In the genomic region with DNA sequence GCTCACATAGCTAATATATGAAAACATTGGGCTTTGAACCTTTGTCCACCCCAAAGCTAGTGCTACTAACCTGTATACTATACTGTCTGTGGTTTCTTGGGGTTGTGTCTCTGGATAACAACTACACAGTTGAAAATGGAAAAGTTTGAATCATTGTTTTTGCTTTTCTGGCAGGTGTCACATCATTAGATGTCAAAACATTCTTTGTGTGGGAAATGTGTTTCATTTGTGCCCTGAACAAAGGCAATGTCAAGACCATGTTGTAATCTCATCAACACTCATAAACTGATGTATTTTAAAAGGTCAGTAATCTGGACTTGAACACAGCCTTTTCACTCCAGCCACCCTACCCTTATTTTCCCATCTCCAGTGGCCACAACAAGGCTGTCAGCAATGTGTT, we compare ENCODE assay signal across 11 cellular contexts. TPM values are rescaled to one million over a fixed set of nuclear protein-coding genes. Genes with fewer than 3 reads are reported as not detected.
"Had no signal": no experiment of that assay in that cellular context is flagged by ENCODE, and none has a peak within 500 bp of the region (broad histone marks: within the 10 kb centered on the region; RNA-seq: fewer than 3 reads in every experiment).

No MANE protein-coding gene starts in this region.

- H3K4me3 ChIP-seq: GM23248, GM23338, HAP-1 had no signal

- FAIRE-seq: H1, H54 had no signal

- H3K9ac ChIP-seq: GM23248 had no signal

- H3K27ac Mint-ChIP-seq: GM23338, H9, HFFc6 had no signal

- H3K4me3 Mint-ChIP-seq: GM23338, H9, HFFc6 had no signal

- H3K9me3 ChIP-seq: HAP-1 had no signal

- ATAC-seq: GM23338, HCT116 had no signal

- H3K36me3 ChIP-seq: HAP-1 had no signal

- H3K27ac ChIP-seq: GM23248 had no signal

- H3K4me1 ChIP-seq: HAP-1 had no signal

- H3K9me3 Mint-ChIP-seq: GM23338, H9, HFFc6 had no signal

- DNase-seq: GM23248, GOT3, H7, H9, HCEC 1CT, HFFc6 had no signal

- H3K4me2 ChIP-seq: GM23338 had no signal

- H3K4me1 Mint-ChIP-seq: GM23338, H9 had no signal

- H2AFZ ChIP-seq: GM23248, GM23338 had no signal

RNA-seq across cellular contexts. Expression of a gene that starts 16.5 kb away (rescaled TPM):
- total RNA-seq: GM23248, HFFc6 had no signal
- polyA plus RNA-seq: GM23248 had no signal
